Comparison of ENCODE assay signal across 1 cellular context in the genomic region with DNA sequence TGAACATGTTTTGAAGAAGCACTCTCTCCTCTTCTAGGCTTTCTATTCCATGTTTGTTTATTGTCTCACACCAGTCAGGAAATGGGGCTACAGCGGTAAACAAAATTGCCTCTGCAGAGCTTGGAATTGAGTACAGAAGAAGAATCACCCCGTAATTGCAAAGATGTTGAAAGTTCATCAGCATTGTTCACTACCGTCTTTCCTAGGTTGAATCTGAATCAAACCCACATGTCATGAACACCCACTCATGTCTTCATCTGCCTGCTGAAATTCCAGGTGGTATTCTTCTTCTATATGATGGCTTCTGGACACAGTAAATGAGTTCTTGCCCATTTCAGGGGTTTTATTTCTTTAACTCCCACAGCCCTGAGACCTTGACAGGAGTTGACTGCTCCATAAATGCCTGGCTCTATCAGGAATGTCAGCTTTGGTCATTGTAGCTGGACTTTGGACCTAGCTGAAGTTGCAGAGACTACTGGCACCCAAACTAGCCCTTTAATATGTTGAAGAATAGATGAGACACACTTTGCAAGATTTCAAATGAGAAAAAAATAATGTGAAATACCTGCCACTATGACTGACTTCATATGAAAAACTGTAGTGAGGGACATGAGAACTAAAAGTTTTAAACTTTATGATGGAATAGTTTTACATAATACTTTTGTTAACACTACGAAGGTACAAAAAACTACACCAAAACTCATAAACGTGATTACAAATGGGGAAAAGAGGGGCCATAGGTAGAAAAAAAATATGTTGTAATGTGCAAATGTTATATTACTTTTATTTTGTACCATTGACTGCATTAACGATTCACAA.
TF ChIP-seq lines count a peak whose summit lies in the region.

No MANE protein-coding gene starts in this region.

TF ChIP-seq in HepG2, 621 proteins besides CTCF, POLR2A, EP300 and RAD21 (continued from another document and continues in another):
- TF ChIP-seq ZHX1 (CRISPR knock-in tag; IDR thresholded peaks at IDR 0.05; ENCODE audit: low read depth) = no peak
- TF ChIP-seq TCF12 (IDR thresholded peaks at IDR 0.05) = no peak
- no peak for TF ChIP-seq TCF12 (CRISPR knock-in tag; IDR thresholded peaks at IDR 0.05)
- TF ChIP-seq ZNF333 (CRISPR knock-in tag; IDR thresholded peaks at IDR 0.05; ENCODE audit: borderline replicate concordance) = no peak
- TF ChIP-seq ZFP1 (CRISPR knock-in tag; IDR thresholded peaks at IDR 0.05) = no peak
- no peak for TF ChIP-seq ZNF552 (CRISPR knock-in tag; IDR thresholded peaks at IDR 0.05; ENCODE audit: borderline replicate concordance)
- TF ChIP-seq SMAD9 (CRISPR knock-in tag; IDR thresholded peaks at IDR 0.05) = no peak
- no peak for TF ChIP-seq ZNF713 (CRISPR knock-in tag; IDR thresholded peaks at IDR 0.05)
- TF ChIP-seq ZNF746 (CRISPR knock-in tag; IDR thresholded peaks at IDR 0.05) = no peak
- no peak for TF ChIP-seq ZFP36 (IDR thresholded peaks at IDR 0.05; ENCODE audit: borderline replicate concordance, low read depth, low read length, partially characterized antibody)
- no peak for TF ChIP-seq LRRFIP1 (CRISPR knock-in tag; conservative IDR thresholded peaks at IDR 0.05)
- TF ChIP-seq SETDB1 (CRISPR knock-in tag; IDR thresholded peaks at IDR 0.05; ENCODE audit: borderline replicate concordance) = no peak
- no peak for TF ChIP-seq ZNF790 (CRISPR knock-in tag; IDR thresholded peaks at IDR 0.05; ENCODE audit: borderline replicate concordance)
- no peak for TF ChIP-seq ZNF484 (CRISPR knock-in tag; IDR thresholded peaks at IDR 0.05; ENCODE audit: borderline replicate concordance, low read depth)
- TF ChIP-seq NCOA5 (CRISPR knock-in tag; IDR thresholded peaks at IDR 0.05) = no peak
- TF ChIP-seq ZMYM4 (CRISPR knock-in tag; IDR thresholded peaks at IDR 0.05) = peak; percentile 91
- TF ChIP-seq ARID5B (CRISPR knock-in tag; IDR thresholded peaks at IDR 0.05) = peak; percentile 92
- no peak for TF ChIP-seq ZSCAN21 (CRISPR knock-in tag; IDR thresholded peaks at IDR 0.05; ENCODE audit: borderline replicate concordance)
- TF ChIP-seq ZNF652 (CRISPR knock-in tag; IDR thresholded peaks at IDR 0.05; ENCODE audit: borderline replicate concordance, low read depth) = peak; percentile 38; the same call in 1 of the 2 replicates
- no peak for TF ChIP-seq ZBTB7A (CRISPR knock-in tag; IDR thresholded peaks at IDR 0.05)
- TF ChIP-seq ZNF496 (CRISPR knock-in tag; IDR thresholded peaks at IDR 0.05; ENCODE audit: insufficient replicate concordance) = no peak
- no peak for TF ChIP-seq USF2 (IDR thresholded peaks at IDR 0.05; ENCODE audit: low read depth, low read length)
- TF ChIP-seq USF2 (CRISPR knock-in tag; IDR thresholded peaks at IDR 0.05; ENCODE audit: borderline replicate concordance) = no peak
- TF ChIP-seq CBFB (CRISPR knock-in tag; IDR thresholded peaks at IDR 0.05) = 0 out of 2 replicates have a peak, but pooled peaks have one; percentile 22
- no peak for TF ChIP-seq PRDM4 (CRISPR knock-in tag; IDR thresholded peaks at IDR 0.05; ENCODE audit: borderline replicate concordance)
- no peak for TF ChIP-seq JUN (CRISPR knock-in tag; IDR thresholded peaks at IDR 0.05)
- TF ChIP-seq GPN1 (CRISPR knock-in tag; IDR thresholded peaks at IDR 0.05; ENCODE audit: borderline replicate concordance) = no peak
- TF ChIP-seq, protein P1, sequence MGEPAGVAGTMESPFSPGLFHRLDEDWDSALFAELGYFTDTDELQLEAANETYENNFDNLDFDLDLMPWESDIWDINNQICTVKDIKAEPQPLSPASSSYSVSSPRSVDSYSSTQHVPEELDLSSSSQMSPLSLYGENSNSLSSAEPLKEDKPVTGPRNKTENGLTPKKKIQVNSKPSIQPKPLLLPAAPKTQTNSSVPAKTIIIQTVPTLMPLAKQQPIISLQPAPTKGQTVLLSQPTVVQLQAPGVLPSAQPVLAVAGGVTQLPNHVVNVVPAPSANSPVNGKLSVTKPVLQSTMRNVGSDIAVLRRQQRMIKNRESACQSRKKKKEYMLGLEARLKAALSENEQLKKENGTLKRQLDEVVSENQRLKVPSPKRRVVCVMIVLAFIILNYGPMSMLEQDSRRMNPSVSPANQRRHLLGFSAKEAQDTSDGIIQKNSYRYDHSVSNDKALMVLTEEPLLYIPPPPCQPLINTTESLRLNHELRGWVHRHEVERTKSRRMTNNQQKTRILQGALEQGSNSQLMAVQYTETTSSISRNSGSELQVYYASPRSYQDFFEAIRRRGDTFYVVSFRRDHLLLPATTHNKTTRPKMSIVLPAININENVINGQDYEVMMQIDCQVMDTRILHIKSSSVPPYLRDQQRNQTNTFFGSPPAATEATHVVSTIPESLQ (CRISPR knock-in tag; conservative IDR thresholded peaks at IDR 0.05) = no peak
- TF ChIP-seq SUZ12 (IDR thresholded peaks at IDR 0.05; ENCODE audit: low read depth, low read length) = no peak
- TF ChIP-seq, protein P2, sequence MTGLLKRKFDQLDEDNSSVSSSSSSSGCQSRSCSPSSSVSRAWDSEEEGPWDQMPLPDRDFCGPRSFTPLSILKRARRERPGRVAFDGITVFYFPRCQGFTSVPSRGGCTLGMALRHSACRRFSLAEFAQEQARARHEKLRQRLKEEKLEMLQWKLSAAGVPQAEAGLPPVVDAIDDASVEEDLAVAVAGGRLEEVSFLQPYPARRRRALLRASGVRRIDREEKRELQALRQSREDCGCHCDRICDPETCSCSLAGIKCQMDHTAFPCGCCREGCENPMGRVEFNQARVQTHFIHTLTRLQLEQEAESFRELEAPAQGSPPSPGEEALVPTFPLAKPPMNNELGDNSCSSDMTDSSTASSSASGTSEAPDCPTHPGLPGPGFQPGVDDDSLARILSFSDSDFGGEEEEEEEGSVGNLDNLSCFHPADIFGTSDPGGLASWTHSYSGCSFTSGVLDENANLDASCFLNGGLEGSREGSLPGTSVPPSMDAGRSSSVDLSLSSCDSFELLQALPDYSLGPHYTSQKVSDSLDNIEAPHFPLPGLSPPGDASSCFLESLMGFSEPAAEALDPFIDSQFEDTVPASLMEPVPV (CRISPR knock-in tag; IDR thresholded peaks at IDR 0.05) = no peak
